Comparison of ENCODE assay signal across 8 cellular contexts in genomic region chr3:72155391-72156064, GRCh38.
DNase-seq lines count a peak whose midpoint lies in the region; ATAC-seq, FAIRE-seq and TF ChIP-seq lines count a peak whose summit lies in the region.

No MANE protein-coding gene starts in this region.

- peaks cover 8 to 13% of the 10 kb centered on the region in 2 donors for H3K4me1 ChIP-seq in small intestine (ENCODE audit: control insufficient read depth in 2 of 2, insufficient read depth in 1 of 2, low read depth in 1 of 2, low read length in 1 of 2)

- H3K4me3 ChIP-seq in small intestine (ENCODE audit: low read depth in 1 of 2, low read length in 2 of 2) = no peak overlapping the region

- H3K27ac Mint-ChIP-seq in CD14-positive monocyte = peak overlapping the region in 1 of 7 donors; percentile 2
- no peak overlapping the region for H3K27ac Mint-ChIP-seq in CD4-positive, alpha-beta T cell

- POLR2A ChIA-PET in CD4-positive, alpha-beta T cell (lab: Charles Lee) = no interaction called here

- no peaks in the 10 kb centered on the region for H3K27me3 ChIP-seq in small intestine (ENCODE audit: control insufficient read depth in 2 of 2, insufficient read depth in 2 of 2, low read length in 2 of 2)
- H3K27me3 ChIP-seq in CD4-positive, alpha-beta T cell (ENCODE audit: control insufficient read depth, insufficient read depth, low read length) = no peaks in the 10 kb centered on the region

- no peak for ATAC-seq in GM18861 (IDR thresholded peaks at IDR 0.05; ENCODE audit: unreplicated experiment)
- ATAC-seq in CD4-positive, alpha-beta T cell (ENCODE audit: poor library complexity) = no peak

- WGBS in small intestine, 3 donors = 23 to 42% (median 32%) methylated on average over 12 of the region's 12 CpGs

- H3K4me1 Mint-ChIP-seq in CD14-positive monocyte = peaks cover 2% of the 10 kb centered on the region
- no peaks in the 10 kb centered on the region for H3K4me1 Mint-ChIP-seq in CD4-positive, alpha-beta T cell (ENCODE audit: low read depth)

- no peaks in the 10 kb centered on the region for H3K36me3 ChIP-seq in small intestine (ENCODE audit: control insufficient read depth in 2 of 2, insufficient read depth in 2 of 2, low read length in 2 of 2)

- H3K4me3 Mint-ChIP-seq in CD14-positive monocyte = no peak overlapping the region
- no peak overlapping the region for H3K4me3 Mint-ChIP-seq in CD4-positive, alpha-beta T cell

- peak overlapping the region in 1 of 2 donors; percentile 68 for H3K27ac ChIP-seq in small intestine (ENCODE audit: low read depth in 1 of 2, low read length in 1 of 2)
- no peak overlapping the region for H3K27ac ChIP-seq in CD4-positive, alpha-beta T cell (ENCODE audit: low read depth, low read length)

- FAIRE-seq in small intestine (lab: Jason Lieb, UNC) = no peak

- H3K9me3 Mint-ChIP-seq in CD14-positive monocyte = peaks cover 0 to 9% (median 3%) of the 10 kb centered on the region in 7 donors
- no peaks in the 10 kb centered on the region for H3K9me3 Mint-ChIP-seq in CD4-positive, alpha-beta T cell

- no peaks in the 10 kb centered on the region for H3K9me3 ChIP-seq in small intestine (ENCODE audit: control insufficient read depth, low read depth)
- no peaks in the 10 kb centered on the region for H3K9me3 ChIP-seq in CD4-positive, alpha-beta T cell (ENCODE audit: control insufficient read depth, low read length)

- DNase-seq in GOT3 (lab: John Stamatoyannopoulos, UW) (peak; percentile 53), amniotic stem cell (lab: John Stamatoyannopoulos, UW) (peak; percentile 77), hepatic stellate cell (ENCODE audit: low spot score) (peak; percentile 85), small intestine (peak; percentile 54), CD14-positive monocyte (ENCODE audit: low spot score) (no peak), NCI-H2227 treated with DMSO at 0.1 percent for 48 hours (lab: John Stamatoyannopoulos, UW) (no peak)
- no peak for DNase-seq in CD4-positive, alpha-beta T cell

- CTCF ChIA-PET in CD4-positive, alpha-beta T cell (lab: Charles Lee) = no interaction called here

- intact Hi-C loops in CD14-positive monocyte (cut with micrococcal nuclease) = no loop called here
- intact Hi-C loops in CD4-positive, alpha-beta T cell (cut with DNase I, micrococcal nuclease) = no loop called here

- TF ChIP-seq CTCF in CD14-positive monocyte (IDR thresholded peaks at IDR 0.05) = no peak
- no peak for TF ChIP-seq CTCF in CD4-positive, alpha-beta T cell (IDR thresholded peaks at IDR 0.05)

- peaks cover 4 to 12% (median 5%) of the 10 kb centered on the region in 3 donors for H3K27me3 Mint-ChIP-seq in CD14-positive monocyte (ENCODE audit: low read depth in 3 of 3)
- no peaks in the 10 kb centered on the region for H3K27me3 Mint-ChIP-seq in CD4-positive, alpha-beta T cell

- no peaks in the 10 kb centered on the region for H3K36me3 Mint-ChIP-seq in CD14-positive monocyte
- no peaks in the 10 kb centered on the region for H3K36me3 Mint-ChIP-seq in CD4-positive, alpha-beta T cell (ENCODE audit: low read depth)

Comparison
In these comparisons a context has a peak if more than half of its experiments do, and no peak if none do; other contexts are left out.
1. DNase-seq: peak in GOT3 (single experiment), amniotic stem cell (single experiment), hepatic stellate cell (single experiment) and small intestine (single experiment); none in CD14-positive monocyte (single experiment), CD4-positive, alpha-beta T cell (0 of 10) and NCI-H2227 treated with DMSO at 0.1 percent for 48 hours (single experiment).